9 cellular contexts compared by ENCODE assay signal in genomic region chr22:50691521-50691920, GRCh38. TPM values are rescaled to one million over a fixed set of nuclear protein-coding genes. Genes with fewer than 3 reads are reported as not detected.
DNase-seq lines count a peak whose midpoint lies in the region; ATAC-seq and TF ChIP-seq lines count a peak whose summit lies in the region.
"Had no signal": no experiment of that assay in that cellular context is flagged by ENCODE, and none has a peak within 500 bp of the region (broad histone marks: within the 10 kb centered on the region; RNA-seq: fewer than 3 reads in every experiment).

No MANE protein-coding gene starts in this region.

- no peaks in the 10 kb centered on the region for H4K20me1 ChIP-seq in HCT116 (ENCODE audit: insufficient read depth)

- peak; percentile 76 to 88 (median 84) for TF ChIP-seq CTCF in HCT116 (IDR thresholded peaks at IDR 0.05 in 2 of 3, conservative IDR thresholded peaks at IDR 0.05 in 1 of 3; ENCODE audit: borderline replicate concordance in 1 of 3, insufficient read depth in 1 of 3, low read depth in 2 of 3, low read length in 2 of 3)

- no peaks in the 10 kb centered on the region for H3K9me3 ChIP-seq in HCT116 (ENCODE audit: control insufficient read depth in 1 of 2, insufficient read depth in 1 of 2, low read depth in 1 of 2, low read length in 2 of 2)

- no peak overlapping the region for H2AFZ ChIP-seq in HCT116 (ENCODE audit: low read depth, low read length, poor library complexity, severe bottlenecking)

- POLR2A ChIA-PET in HCT116 (lab: Charles Lee), result no interaction called here

- TF ChIP-seq POLR2A in HCT116 (IDR thresholded peaks at IDR 0.05; ENCODE audit: borderline replicate concordance, extremely low read depth, insufficient read depth, insufficient read length) (no peak), erythroblast (IDR thresholded peaks at IDR 0.05; ENCODE audit: low read length) (no peak)

- CTCF ChIA-PET in HCT116 (lab: Charles Lee), result interaction anchor here (1.0 kb wide), 2 partner anchors 65 to 71 kb away, joined by 3 read pairs; no protein-coding TSS in a partner anchor

- no peaks in the 10 kb centered on the region for H3K9me2 ChIP-seq in HCT116 (ENCODE audit: insufficient read depth)

- BruUV-seq in HCT116 (replicated peaks; lab: Mats Ljungman, UMichigan), result no TSS peak

- H3K27ac ChIP-seq in HCT116 (ENCODE audit: low read depth, low read length), result no peak overlapping the region

- H3K4me2 ChIP-seq in HCT116 (ENCODE audit: low read length), result no peak overlapping the region

- H3K4me3 ChIP-seq in HCT116 (replicated peaks in 1 of 2; ENCODE audit: low read depth in 1 of 2, low read length in 2 of 2), result no peak overlapping the region

- peak; percentile 84 for TF ChIP-seq RAD21 in HCT116 (IDR thresholded peaks at IDR 0.05; ENCODE audit: low read depth)

- peak; percentile 54; the same call in 1 of the 2 replicates for ATAC-seq in HCT116

- H3K36me3 ChIP-seq in HCT116 (ENCODE audit: control insufficient read depth in 1 of 2, insufficient read depth in 2 of 2, low read length in 2 of 2), result no peaks in the 10 kb centered on the region

- no peaks in the 10 kb centered on the region for H3K4me1 ChIP-seq in HCT116 (ENCODE audit: control insufficient read depth in 1 of 2, insufficient read depth in 2 of 2, low read length in 2 of 2)

- H3K9ac ChIP-seq in HCT116 (ENCODE audit: low read length), result no peak overlapping the region

- H3K27me3 ChIP-seq in HCT116 (ENCODE audit: insufficient read depth, low read length), result no peaks in the 10 kb centered on the region

- H3K79me2 ChIP-seq in HCT116 (ENCODE audit: insufficient read depth, low read length), result no peaks in the 10 kb centered on the region

- RAD21 ChIA-PET in HCT116 (lab: Charles Lee; ENCODE audit: low non-redundant PET in 1 of 2, low total read pairs in 2 of 2, uncharacterized antibody in 2 of 2, unreplicated experiment in 2 of 2), result no interaction called here

- intact Hi-C loops in HCT116 (cut with micrococcal nuclease), result loop anchor here (1.0 to 2.0 kb wide), 2 partner anchors 65 to 115 kb away; no protein-coding TSS in a partner anchor

- DNase-seq in COLO829 (ENCODE audit: low spot score) (peak; percentile 42), HCT116 (ENCODE audit: low read depth, low spot score) (peak; percentile 29), SKM-1 (lab: John Stamatoyannopoulos, UW; ENCODE audit: unreplicated experiment) (peak; percentile 41), erythroblast (lab: John Stamatoyannopoulos, UW) (peak; percentile 20 to 54), germinal center (ENCODE audit: low spot score) (no peak), activated T-cell treated with anti-CD3 and anti-CD28 coated beads for 4 hours (no peak)
- peak; percentile 37 for DNase-seq in stimulated activated CD4-positive, alpha-beta T cell treated with anti-CD3 and anti-CD28 coated beads, Interleukin-4, amount 100 ng/mL, for 24 hours
- DNase-seq in stimulated activated naive CD4-positive, alpha-beta T cell treated with Interleukin-2 at 50 U/mL for 16 hours (lab: John Stamatoyannopoulos, UW), result no peak

TF ChIP-seq in HCT116, 20 proteins besides CTCF, POLR2A, EP300 and RAD21:
- TF ChIP-seq YY1 (IDR thresholded peaks at IDR 0.05; ENCODE audit: extremely low read depth, insufficient replicate concordance, low read depth, low read length), result no peak
- no peak for TF ChIP-seq TCF7L2 (IDR thresholded peaks at IDR 0.05; ENCODE audit: borderline replicate concordance, extremely low read depth, insufficient read depth, insufficient read length)
- no peak for TF ChIP-seq POLR2AphosphoS5 (IDR thresholded peaks at IDR 0.05; ENCODE audit: low read depth, low read length)
- TF ChIP-seq SP1 (IDR thresholded peaks at IDR 0.05; ENCODE audit: low read depth), result no peak

RNA-seq across cellular contexts. Expression of gene SHANK3, which starts 18.9 kb away (rescaled TPM):
- 16.0 TPM for total RNA-seq in HCT116 (2021; ENCODE audit: unreplicated experiment)
- polyA plus RNA-seq in HCT116 (2012), result 7.2 and 7.3 TPM in 2 replicates
- total RNA-seq: T-helper 1 cell treated with Interleukin-12 subunit alpha and Interleukin-12 subunit beta and Interleukin-4 antibody, amounts not matched to agents 30 ng/mL and 1 ng/mL, for 36 hours had no signal

RNA-seq across cellular contexts. Expression of gene ACR, which starts 46.5 kb away (rescaled TPM):
- 1.5 TPM for total RNA-seq in HCT116 (2021; ENCODE audit: unreplicated experiment)
- polyA plus RNA-seq in HCT116 (2012), result 1.1 and 1.2 TPM in 2 replicates
- total RNA-seq: T-helper 1 cell treated with Interleukin-12 subunit alpha and Interleukin-12 subunit beta and Interleukin-4 antibody, amounts not matched to agents 30 ng/mL and 1 ng/mL, for 36 hours had no signal

Comparison
In these comparisons a context has a peak if more than half of its experiments do, and no peak if none do; other contexts are left out.
1. DNase-seq: peak in COLO829 (single experiment), HCT116 (single experiment), SKM-1 (single experiment), erythroblast (2 of 2) and stimulated activated CD4-positive, alpha-beta T cell treated with anti-CD3 and anti-CD28 coated beads, Interleukin-4, amount 100 ng/mL, for 24 hours (single experiment); none in germinal center (single experiment), stimulated activated naive CD4-positive, alpha-beta T cell treated with Interleukin-2 at 50 U/mL for 16 hours (single experiment) and activated T-cell treated with anti-CD3 and anti-CD28 coated beads for 4 hours (single experiment).